Comparison of ENCODE assay signal across 31 cellular contexts in the genomic region with DNA sequence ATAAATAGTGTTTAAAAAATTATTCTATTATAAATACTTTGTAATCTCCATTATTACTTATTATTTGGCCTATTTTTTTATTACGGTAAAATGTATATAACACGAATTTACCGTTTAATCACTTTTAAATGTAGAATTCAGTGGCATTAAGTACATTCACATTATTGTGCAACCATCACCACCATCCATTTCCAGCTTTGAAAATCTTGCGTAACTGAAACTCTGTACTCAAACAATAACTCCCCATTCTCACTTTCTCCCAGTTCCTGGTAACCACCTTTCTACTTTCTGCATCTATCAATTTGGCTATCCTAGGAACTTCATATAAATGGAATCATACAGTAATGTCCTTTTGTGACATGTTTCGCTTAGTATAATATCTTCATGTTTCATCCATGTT. TPM values are rescaled to one million over a fixed set of nuclear protein-coding genes. Genes with fewer than 3 reads are reported as not detected.
"Had no signal": no experiment of that assay in that cellular context is flagged by ENCODE, and none has a peak within 500 bp of the region (broad histone marks: within the 10 kb centered on the region; RNA-seq: fewer than 3 reads in every experiment).

No MANE protein-coding gene starts in this region.

- H3K9me3 ChIP-seq: MG63, Peyer's patch, SJSA1 had no signal

- H3K9ac ChIP-seq: KMS-11 had no signal

- H3K4me1 ChIP-seq: Peyer's patch, SJSA1 had no signal

- ATAC-seq: activated CD4-positive, alpha-beta T cell treated with anti-CD3 and anti-CD28 coated beads for 36 hours; activated T-helper 17 cell treated with anti-CD3 and anti-CD28 coated beads, Interleukin-2, amount 50 U/mL, for 72 hours; SK-N-SH treated with all-trans-retinoic acid at 6 μM for 48 hours had no signal

- H3K27me3 ChIP-seq: brain microvascular endothelial cell, MG63, Peyer's patch, SJSA1 had no signal

- H3K27ac ChIP-seq: brain microvascular endothelial cell, KMS-11, Peyer's patch, RWPE1, SJSA1, WERI-Rb-1 had no signal

- DNase-seq: activated CD4-positive, alpha-beta memory T cell treated with anti-CD3 and anti-CD28 coated beads, Interleukin-2, amount 10 ng/mL, durations not matched to agents 7 days and 5 days; activated CD4-positive, alpha-beta T cell treated with anti-CD3 and anti-CD28 coated beads for 36 hours; activated CD4-positive, alpha-beta T cell treated with anti-CD3 and anti-CD28 coated beads, Interleukin-2, amount 50 U/mL, for 1 hour; activated gamma-delta T cell; activated naive CD4-positive, alpha-beta T cell treated with anti-CD3 and anti-CD28 coated beads for 36 hours; activated T-cell treated with anti-CD3 and anti-CD28 coated beads for 4 hours; activated T-cell treated with anti-CD3 and anti-CD28 coated beads, Interleukin-2, amount 50 U/mL, for 48 hours; amygdala; brain microvascular endothelial cell; cerebellar nuclear complex; MG63; NCI-H1092 treated with DMSO at 0.1 percent for 48 hours; NCI-H1417 treated with DMSO at 0.1 percent for 48 hours; NCI-H1694; NCI-H2029 treated with DMSO at 0.1 percent for 48 hours; NCI-H345; NCI-H510A; NCI-H526 treated with DMSO at 0.1 percent for 48 hours; NCI-H82; Peyer's patch; SHP77; T-helper 2 cell; T1000; WERI-Rb-1 had no signal

- H3K36me3 ChIP-seq: brain microvascular endothelial cell, MG63, Peyer's patch, SJSA1, WERI-Rb-1 had no signal

- H3K4me2 ChIP-seq: KMS-11 had no signal

- H3K4me3 ChIP-seq: MG63, Peyer's patch, SJSA1 had no signal

RNA-seq across cellular contexts. Expression of a gene that starts 45.7 kb away (rescaled TPM):
- total RNA-seq: activated CD4-positive, alpha-beta memory T cell treated with anti-CD3 and anti-CD28 coated beads, Interleukin-2, amount 10 ng/mL, durations not matched to agents 7 days and 5 days; activated CD4-positive, alpha-beta T cell treated with anti-CD3 and anti-CD28 coated beads for 36 hours; activated CD8-positive, alpha-beta memory T cell treated with anti-CD3 and anti-CD28 coated beads for 36 hours; activated naive CD4-positive, alpha-beta T cell treated with anti-CD3 and anti-CD28 coated beads for 36 hours; activated T-helper 17 cell treated with anti-CD3 and anti-CD28 coated beads, Interleukin-2, amount 50 U/mL, for 72 hours; cardiac septum; Peyer's patch; SJSA1 had no signal
